Comparison of ENCODE assay signal across 30 cellular contexts in the genomic region with DNA sequence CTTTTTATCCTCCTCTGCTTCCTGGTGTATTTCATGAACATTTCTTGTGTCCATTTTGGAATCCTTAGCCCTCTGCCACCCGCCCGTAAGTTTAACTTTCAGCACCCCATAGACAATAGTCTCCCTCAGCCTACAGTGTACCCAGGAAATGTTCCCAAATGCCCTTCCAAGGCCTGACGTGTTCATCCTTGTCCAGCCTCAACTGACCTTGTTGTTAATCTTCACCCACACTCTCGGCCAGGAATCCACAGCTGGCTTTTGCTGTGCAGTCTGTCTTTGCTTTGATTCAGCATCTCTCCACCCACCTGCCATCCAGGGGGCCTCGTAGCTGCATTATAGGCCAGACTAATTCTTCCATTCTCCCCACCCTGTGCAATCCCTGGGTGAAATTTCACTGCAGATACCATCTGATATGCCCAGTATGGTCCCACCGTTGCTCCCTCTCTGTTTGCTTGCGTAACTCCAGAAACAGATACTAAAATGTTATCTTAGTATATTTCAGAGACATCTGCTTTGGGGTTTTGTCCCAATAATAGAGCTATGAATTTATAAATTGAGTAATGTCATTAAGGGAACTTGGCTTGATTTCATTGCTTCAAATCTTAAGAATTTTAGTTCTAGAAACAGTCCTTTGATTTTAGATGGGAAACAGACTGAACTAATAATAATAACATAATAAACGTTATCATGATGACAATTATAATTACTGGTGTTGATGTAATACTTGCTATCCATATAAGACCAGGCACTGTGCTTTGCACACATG. TPM values are rescaled to one million over a fixed set of nuclear protein-coding genes. Genes with fewer than 3 reads are reported as not detected.
DNase-seq lines count a peak whose midpoint lies in the region; ATAC-seq and TF ChIP-seq lines count a peak whose summit lies in the region.
"Had no signal": no experiment of that assay in that cellular context is flagged by ENCODE, and none has a peak within 500 bp of the region (broad histone marks: within the 10 kb centered on the region; RNA-seq: fewer than 3 reads in every experiment).

No MANE protein-coding gene starts in this region.

- peak; percentile 44 to 84 (median 80) for ATAC-seq in heart left ventricle
- ATAC-seq in GM23338, result no peak
- peak; percentile 21; the same call in 1 of the 3 replicates for ATAC-seq in SK-N-SH treated with all-trans-retinoic acid at 6 μM for 48 hours
- ATAC-seq: A549, HCT116 had no signal

- no peaks in the 10 kb centered on the region for H3K9me3 ChIP-seq in heart left ventricle
- no peaks in the 10 kb centered on the region for H3K9me3 ChIP-seq in left ventricle myocardium inferior (replicated peaks)
- H3K9me3 ChIP-seq: A549 had no signal

- H3K27ac ChIP-seq in heart left ventricle (peak overlapping the region in 2 of 12 donors; percentile 13 to 18), left ventricle myocardium inferior (replicated peaks) (no peak overlapping the region), GM23338 (ENCODE audit: low read depth) (no peak overlapping the region)
- H3K27ac ChIP-seq: A549, C4-2B, KMS-11, PC-9, SK-N-MC had no signal

- no peak overlapping the region for H3K4me3 ChIP-seq in heart left ventricle
- no peak overlapping the region for H3K4me3 ChIP-seq in left ventricle myocardium inferior
- H3K4me3 ChIP-seq in GM23338, result no peak overlapping the region
- H3K4me3 ChIP-seq: A549, PC-9, SK-N-MC had no signal

- no peak overlapping the region for H3K27ac Mint-ChIP-seq in GM23338
- H3K27ac Mint-ChIP-seq in activated CD4-positive, alpha-beta T cell treated with anti-CD3 and anti-CD28 coated beads, Interleukin-2, amount 10 ng/mL, durations not matched to agents 24 days and 14 days, result no peak overlapping the region
- H3K27ac Mint-ChIP-seq: CD8-positive, alpha-beta memory T cell had no signal

- no peaks in the 10 kb centered on the region for H3K4me1 Mint-ChIP-seq in GM23338
- H3K4me1 Mint-ChIP-seq in activated CD4-positive, alpha-beta T cell treated with anti-CD3 and anti-CD28 coated beads, Interleukin-2, amount 10 ng/mL, durations not matched to agents 24 days and 14 days, result no peaks in the 10 kb centered on the region
- H3K4me1 Mint-ChIP-seq: CD8-positive, alpha-beta memory T cell; IgD-negative memory B cell had no signal

- 53 to 68% (median 60%) methylated on average over 8 of the region's 8 CpGs for WGBS in heart left ventricle, 4 donors

- H3K9me3 Mint-ChIP-seq in GM23338, result peaks cover 3% of the 10 kb centered on the region; the same call in 1 of the 3 replicates
- no peaks in the 10 kb centered on the region for H3K9me3 Mint-ChIP-seq in activated CD4-positive, alpha-beta T cell treated with anti-CD3 and anti-CD28 coated beads, Interleukin-2, amount 10 ng/mL, durations not matched to agents 24 days and 14 days

- DNase-seq in heart left ventricle (peak in 1 of 5 donors; percentile 15), left ventricle myocardium inferior (no peak), GM23338 (ENCODE audit: low spot score) (no peak), renal cortical epithelial cell (ENCODE audit: low read depth) (peak; percentile 20), dedifferentiated amniotic fluid mesenchymal stem cell (ENCODE audit: extremely low spot score) (no peak)
- DNase-seq in activated CD4-positive, alpha-beta T cell treated with anti-CD3 and anti-CD28 coated beads, Interleukin-2, amount 10 ng/mL, durations not matched to agents 24 days and 14 days, result no peak
- DNase-seq: Calu3; CD8-positive, alpha-beta memory T cell; DMS79 treated with DMSO at 0.1 percent for 48 hours; GF-D8; NCI-H1092; NCI-H1417 treated with DMSO at 0.1 percent for 48 hours; NCI-H1694 treated with DMSO at 0.1 percent for 48 hours; NCI-H2081 treated with DMSO at 0.1 percent for 48 hours; NCI-H2171; NCI-H226; NCI-H510A; NCI-H748 treated with DMSO at 0.1 percent for 48 hours; NK-92 treated with Interleukin-12 subunit alpha and Interleukin-12 subunit beta, amount 100 ng/mL, for 24 hours; PC-9; SHP77 treated with DMSO at 0.1 percent for 48 hours had no signal

- H3K36me3 Mint-ChIP-seq in GM23338 (ENCODE audit: low read depth), result no peaks in the 10 kb centered on the region
- no peaks in the 10 kb centered on the region for H3K36me3 Mint-ChIP-seq in activated CD4-positive, alpha-beta T cell treated with anti-CD3 and anti-CD28 coated beads, Interleukin-2, amount 10 ng/mL, durations not matched to agents 24 days and 14 days (ENCODE audit: low read depth)
- H3K36me3 Mint-ChIP-seq: IgD-negative memory B cell had no signal

- H4K20me1 ChIP-seq in GM23338 (replicated peaks; ENCODE audit: insufficient read depth), result no peaks in the 10 kb centered on the region

- no peak for TF ChIP-seq POLR2A in heart left ventricle (IDR thresholded peaks at IDR 0.05)

- H3K9me2 ChIP-seq in GM23338 (ENCODE audit: insufficient read depth), result no peaks in the 10 kb centered on the region

- H3K27me3 Mint-ChIP-seq in GM23338 (ENCODE audit: insufficient read depth, low read depth, poor library complexity), result no peaks in the 10 kb centered on the region
- peaks cover 6% of the 10 kb centered on the region for H3K27me3 Mint-ChIP-seq in activated CD4-positive, alpha-beta T cell treated with anti-CD3 and anti-CD28 coated beads, Interleukin-2, amount 10 ng/mL, durations not matched to agents 24 days and 14 days

- H3K79me2 ChIP-seq in GM23338 (replicated peaks; ENCODE audit: insufficient read depth), result no peaks in the 10 kb centered on the region

- H3K36me3 ChIP-seq in heart left ventricle, result no peaks in the 10 kb centered on the region
- H3K36me3 ChIP-seq in left ventricle myocardium inferior, result no peaks in the 10 kb centered on the region
- H3K36me3 ChIP-seq in GM23338 (ENCODE audit: insufficient read depth), result no peaks in the 10 kb centered on the region

- H3K4me3 Mint-ChIP-seq in GM23338, result no peak overlapping the region
- H3K4me3 Mint-ChIP-seq in activated CD4-positive, alpha-beta T cell treated with anti-CD3 and anti-CD28 coated beads, Interleukin-2, amount 10 ng/mL, durations not matched to agents 24 days and 14 days, result no peak overlapping the region
- H3K4me3 Mint-ChIP-seq: CD8-positive, alpha-beta memory T cell; IgD-negative memory B cell had no signal

- H2AFZ ChIP-seq in GM23338, result 0 out of 2 replicates have a peak overlapping the region, but pooled peaks have one; percentile 23
- H2AFZ ChIP-seq: PC-9 had no signal

- no peaks in the 10 kb centered on the region for H3F3A ChIP-seq in GM23338 (replicated peaks; ENCODE audit: low read depth)

- no peaks in the 10 kb centered on the region for H3K27me3 ChIP-seq in heart left ventricle
- no peaks in the 10 kb centered on the region for H3K27me3 ChIP-seq in left ventricle myocardium inferior (ENCODE audit: low read depth)
- H3K27me3 ChIP-seq in GM23338 (ENCODE audit: insufficient read depth), result no peaks in the 10 kb centered on the region

- TF ChIP-seq CTCF in heart left ventricle (IDR thresholded peaks at IDR 0.05), result no peak
- TF ChIP-seq CTCF in left ventricle myocardium inferior (IDR thresholded peaks at IDR 0.05; ENCODE audit: borderline replicate concordance), result no peak
- TF ChIP-seq CTCF in GM23338 (conservative IDR thresholded peaks at IDR 0.05; ENCODE audit: low read depth in 2 of 2), result no peak

- H3K4me1 ChIP-seq in heart left ventricle (peaks cover 0 to 13% (median 3%) of the 10 kb centered on the region in 12 donors), left ventricle myocardium inferior (peaks cover 17% of the 10 kb centered on the region), GM23338 (ENCODE audit: insufficient read depth) (no peaks in the 10 kb centered on the region)
- H3K4me1 ChIP-seq: A549 had no signal

- intact Hi-C loops in heart left ventricle (cut with DNase I), result no loop called here
- intact Hi-C loops in left ventricle myocardium inferior (cut with micrococcal nuclease), result no loop called here
- intact Hi-C loops in activated CD4-positive, alpha-beta T cell treated with anti-CD3 and anti-CD28 coated beads, Interleukin-2, amount 10 ng/mL, durations not matched to agents 24 days and 14 days (cut with micrococcal nuclease), result no loop called here

- no peak overlapping the region for H3K4me2 ChIP-seq in GM23338
- H3K4me2 ChIP-seq: A549, KMS-11, PC-9 had no signal

TF ChIP-seq in GM23338, 12 proteins besides CTCF, POLR2A, EP300 and RAD21 (continues in another document):
- no peak for TF ChIP-seq NANOG (IDR thresholded peaks at IDR 0.05; ENCODE audit: borderline replicate concordance)
- no peak for TF ChIP-seq CREB1 (CRISPR knock-in tag; IDR thresholded peaks at IDR 0.05; ENCODE audit: low read depth)

TF ChIP-seq in SK-N-SH treated with all-trans-retinoic acid at 6 μM for 48 hours, 23 proteins besides CTCF, POLR2A, EP300 and RAD21:
- TF ChIP-seq BACH2 (CRISPR knock-in tag; IDR thresholded peaks at IDR 0.05; ENCODE audit: borderline replicate concordance), result no peak
- peak; percentile 72; the same call in 1 of the 2 replicates for TF ChIP-seq TCF4 (CRISPR knock-in tag; IDR thresholded peaks at IDR 0.05; ENCODE audit: borderline replicate concordance)
- peak; percentile 66 for TF ChIP-seq ISL1 (CRISPR knock-in tag; IDR thresholded peaks at IDR 0.05)

RNA-seq across cellular contexts. Expression of a gene that starts 16.6 kb away (rescaled TPM):
- 10 to 100 TPM in 3 of 9 donors, 1 to 10 TPM in 5, not detected in 1; 1.5 to 20.7 (median 7.1) TPM for total RNA-seq in heart left ventricle
- polyA plus RNA-seq in heart left ventricle, result 1 to 10 TPM in 1 of 2 donors, under 1 TPM in 1; 0.14 to 2.2 TPM
- 5.8 TPM for total RNA-seq in left ventricle myocardium inferior
- not detected in 2 replicates for total RNA-seq in GM23338 (2014; rRNA removed; shearing (Covaris generic))
- not detected in 2 replicates for polyA plus RNA-seq in GM23338 (2016; fragmentation: Nextera tagmentation; extraction: Ambion mirVana)
- 1.4 and 3.9 TPM in 2 replicates for total RNA-seq in renal cortical epithelial cell
- total RNA-seq in activated CD4-positive, alpha-beta T cell treated with anti-CD3 and anti-CD28 coated beads, Interleukin-2, amount 10 ng/mL, durations not matched to agents 24 days and 14 days, result not detected in 2 replicates
- total RNA-seq: Calu3; CD8-positive, alpha-beta memory T cell; H1; PC-9; RPMI7951 had no signal
- polyA plus RNA-seq: A549; CD8-positive, alpha-beta memory T cell; H1; IgD-negative memory B cell had no signal
